ENCODE assay signal across 10 cellular contexts in genomic region chr20:41138527-41139226, GRCh38. TPM values are rescaled to one million over a fixed set of nuclear protein-coding genes. Genes with fewer than 3 reads are reported as not detected.
DNase-seq lines count a peak whose midpoint lies in the region; ATAC-seq, FAIRE-seq and TF ChIP-seq lines count a peak whose summit lies in the region.
"Had no signal": no experiment of that assay in that cellular context is flagged by ENCODE, and none has a peak within 500 bp of the region (broad histone marks: within the 10 kb centered on the region; RNA-seq: fewer than 3 reads in every experiment).

No MANE protein-coding gene starts in this region.

- peak overlapping the region; percentile 84 to 95 (median 90) for H3K4me3 ChIP-seq in pancreas

- H3K9me3 Mint-ChIP-seq in activated CD4-positive, alpha-beta T cell treated with anti-CD3 and anti-CD28 coated beads for 36 hours (ENCODE audit: low read depth) = no peaks in the 10 kb centered on the region

- DNase-seq in activated CD4-positive, alpha-beta T cell treated with anti-CD3 and anti-CD28 coated beads for 36 hours = peak; percentile 62
- no peak for DNase-seq in activated CD4-positive, alpha-beta T cell treated with anti-CD3 and anti-CD28 coated beads, Interleukin-2, amount 50 U/mL, for 4 hours
- DNase-seq in activated CD8-positive, alpha-beta memory T cell treated with anti-CD3 and anti-CD28 coated beads, Interleukin-2, amount 50 U/mL, for 4 hours = peak; percentile 46
- DNase-seq in fibroblast of peridontal ligament (ENCODE audit: extremely low read depth) (peak; percentile 18), pancreas (no peak), SKM-1 (lab: John Stamatoyannopoulos, UW; ENCODE audit: unreplicated experiment) (no peak)

- H3K27me3 ChIP-seq in pancreas = no peaks in the 10 kb centered on the region

- intact Hi-C loops in activated CD4-positive, alpha-beta T cell treated with anti-CD3 and anti-CD28 coated beads for 36 hours (cut with DNase I, micrococcal nuclease) = loop anchor here in 1 of 2 experiments (5.0 to 10.0 kb wide), 3 partner anchors 34 to 476 kb away; partner anchors contain the start of genes CHD6 and TOP1
- intact Hi-C loops in pancreas (cut with DNase I) = no loop called here

- no peaks in the 10 kb centered on the region for H3K9me3 ChIP-seq in pancreas

- peak overlapping the region; percentile 92 for H3K27ac Mint-ChIP-seq in activated CD4-positive, alpha-beta T cell treated with anti-CD3 and anti-CD28 coated beads for 36 hours

- no peaks in the 10 kb centered on the region for H3K36me3 ChIP-seq in pancreas

- POLR2A ChIA-PET in activated CD4-positive, alpha-beta T cell treated with anti-CD3 and anti-CD28 coated beads for 36 hours (lab: Charles Lee) = interaction anchor here (0.6 to 2.5 kb wide), 2 partner anchors 10 to 19 kb away, joined by 5 to 19 read pairs; no protein-coding TSS in a partner anchor

- CTCF ChIA-PET in activated CD4-positive, alpha-beta T cell treated with anti-CD3 and anti-CD28 coated beads for 36 hours (lab: Charles Lee) = interaction anchor here (0.6 to 3.2 kb wide), 7 partner anchors 8 to 94 kb away, joined by 3 to 13 read pairs (median 5); no protein-coding TSS in a partner anchor

- peak; percentile 5 for ATAC-seq in activated CD4-positive, alpha-beta T cell treated with anti-CD3 and anti-CD28 coated beads for 36 hours
- no peak for ATAC-seq in pancreas
- ATAC-seq in HG03095 (IDR thresholded peaks at IDR 0.05; ENCODE audit: unreplicated experiment) = no peak
- no peak for ATAC-seq in HG03439 (IDR thresholded peaks at IDR 0.05; ENCODE audit: unreplicated experiment)

- WGBS in pancreas, 2 donors = 56 to 61% methylated on average over 12 of the region's 12 CpGs

- H3K27ac ChIP-seq in pancreas = peak overlapping the region; percentile 57 to 93 (median 86)

- peaks cover 34% of the 10 kb centered on the region for H3K36me3 Mint-ChIP-seq in activated CD4-positive, alpha-beta T cell treated with anti-CD3 and anti-CD28 coated beads for 36 hours (ENCODE audit: low read depth)

- H3K27me3 Mint-ChIP-seq in activated CD4-positive, alpha-beta T cell treated with anti-CD3 and anti-CD28 coated beads for 36 hours = no peaks in the 10 kb centered on the region

- peak overlapping the region; percentile 86 for H3K4me3 Mint-ChIP-seq in activated CD4-positive, alpha-beta T cell treated with anti-CD3 and anti-CD28 coated beads for 36 hours

- TF ChIP-seq CTCF in pancreas (IDR thresholded peaks at IDR 0.05) = no peak

- no peak for FAIRE-seq in pancreas (lab: Jason Lieb, UNC)
- FAIRE-seq: colon, G401.6 had no signal

- H3K4me1 Mint-ChIP-seq in activated CD4-positive, alpha-beta T cell treated with anti-CD3 and anti-CD28 coated beads for 36 hours = peaks cover 75% of the 10 kb centered on the region

- peaks cover 0 to 3% (median 0%) of the 10 kb centered on the region in 3 donors for H3K4me1 ChIP-seq in pancreas

RNA-seq across cellular contexts. Expression of gene PLCG1, which starts 1.3 kb away (rescaled TPM):
- 100 to 1,000 TPM; 185 to 230 TPM for total RNA-seq in activated CD4-positive, alpha-beta T cell treated with anti-CD3 and anti-CD28 coated beads for 36 hours
- total RNA-seq in pancreas = 10 to 100 TPM in 5 of 6 donors, 1 to 10 TPM in 1; 9.9 to 38.9 (median 18.5) TPM
- 10 to 100 TPM; 40.6 to 41.7 TPM for polyA plus RNA-seq in pancreas

Comparison
In these comparisons a context has a peak if more than half of its experiments do, and no peak if none do; other contexts are left out.
1. DNase-seq: peak in activated CD4-positive, alpha-beta T cell treated with anti-CD3 and anti-CD28 coated beads for 36 hours (single experiment), activated CD8-positive, alpha-beta memory T cell treated with anti-CD3 and anti-CD28 coated beads, Interleukin-2, amount 50 U/mL, for 4 hours (single experiment) and fibroblast of peridontal ligament (single experiment); none in activated CD4-positive, alpha-beta T cell treated with anti-CD3 and anti-CD28 coated beads, Interleukin-2, amount 50 U/mL, for 4 hours (0 of 2), pancreas (0 of 6) and SKM-1 (single experiment).
2. RNA of gene PLCG1, which starts 1.3 kb away (total RNA-seq): 185 to 230 TPM in activated CD4-positive, alpha-beta T cell treated with anti-CD3 and anti-CD28 coated beads for 36 hours; 9.9 to 38.9 TPM in pancreas; every median in the first group is over 4 times any median in the second.